8 cellular contexts compared by ENCODE assay signal in genomic region chr2:9703085-9703641, GRCh38.
A peak's percentile ranks its signal among the peaks of the same experiment; 100 is the strongest.
DNase-seq lines count a peak whose midpoint lies in the region; ATAC-seq and TF ChIP-seq lines count a peak whose summit lies in the region.

No MANE protein-coding gene starts in this region.

- CTCF ChIA-PET in activated CD8-positive, alpha-beta T cell treated with anti-CD3 and anti-CD28 coated beads, Interleukin-2, amount 10 ng/mL, durations not matched to agents 7 days and 5 days (lab: Charles Lee) = interaction anchor here (0.6 to 1.5 kb wide), 13 partner anchors 9 to 230 kb away, joined by 3 to 6 read pairs (median 3); partner anchors contain the start of genes ADAM17 and YWHAQ

- no peaks in the 10 kb centered on the region for H3K9me3 ChIP-seq in effector memory CD4-positive, alpha-beta T cell (ENCODE audit: control insufficient read depth, low read length)
- H3K9me3 ChIP-seq in prostate gland = no peaks in the 10 kb centered on the region

- H3K9me3 Mint-ChIP-seq in CD14-positive monocyte = no peaks in the 10 kb centered on the region
- H3K9me3 Mint-ChIP-seq in activated CD8-positive, alpha-beta T cell treated with anti-CD3 and anti-CD28 coated beads, Interleukin-2, amount 10 ng/mL, durations not matched to agents 7 days and 5 days (ENCODE audit: insufficient read depth) = no peaks in the 10 kb centered on the region

- no peak overlapping the region for H3K4me3 Mint-ChIP-seq in CD14-positive monocyte
- H3K4me3 Mint-ChIP-seq in activated CD8-positive, alpha-beta T cell treated with anti-CD3 and anti-CD28 coated beads, Interleukin-2, amount 10 ng/mL, durations not matched to agents 7 days and 5 days = no peak overlapping the region

- intact Hi-C loops in CD14-positive monocyte (cut with micrococcal nuclease) (loop anchor here in 1 of 2 donors (2.0 to 5.0 kb wide), 2 partner anchors 49 to 72 kb away; partner anchors contain the start of gene YWHAQ), prostate gland (cut with DNase I) (no loop called here)

- peaks cover 20% of the 10 kb centered on the region for H3K4me1 ChIP-seq in effector memory CD4-positive, alpha-beta T cell (ENCODE audit: control insufficient read depth, insufficient read depth, low read length, poor library complexity, severe bottlenecking)
- H3K4me1 ChIP-seq in prostate gland (replicated peaks) = no peaks in the 10 kb centered on the region

- in situ Hi-C loops in KBM-7 (cut with MboI; ENCODE audit: low pct_unique_long_range_greater_than_20kb, low sequenced_read_pairs) = no loop called here

- TF ChIP-seq CTCF in CD14-positive monocyte (IDR thresholded peaks at IDR 0.05) (no peak), retinal pigment epithelial cell (conservative IDR thresholded peaks at IDR 0.05; ENCODE audit: low read depth, low read length) (no peak), prostate gland (IDR thresholded peaks at IDR 0.05) (no peak)

- no peaks in the 10 kb centered on the region for H3K36me3 Mint-ChIP-seq in CD14-positive monocyte
- H3K36me3 Mint-ChIP-seq in activated CD8-positive, alpha-beta T cell treated with anti-CD3 and anti-CD28 coated beads, Interleukin-2, amount 10 ng/mL, durations not matched to agents 7 days and 5 days (ENCODE audit: low read depth) = peaks cover 3% of the 10 kb centered on the region

- H3K27me3 ChIP-seq in effector memory CD4-positive, alpha-beta T cell (replicated peaks; ENCODE audit: control insufficient read depth, insufficient read depth, low read length, poor library complexity, severe bottlenecking) = no peaks in the 10 kb centered on the region
- no peaks in the 10 kb centered on the region for H3K27me3 ChIP-seq in prostate gland (replicated peaks; ENCODE audit: insufficient read depth)

- H3K27me3 Mint-ChIP-seq in CD14-positive monocyte (ENCODE audit: low read depth in 3 of 3) = peaks cover 1 to 4% (median 3%) of the 10 kb centered on the region in 3 donors
- peaks cover 20% of the 10 kb centered on the region for H3K27me3 Mint-ChIP-seq in activated CD8-positive, alpha-beta T cell treated with anti-CD3 and anti-CD28 coated beads, Interleukin-2, amount 10 ng/mL, durations not matched to agents 7 days and 5 days (ENCODE audit: low read depth)

- no peaks in the 10 kb centered on the region for H3K36me3 ChIP-seq in effector memory CD4-positive, alpha-beta T cell (ENCODE audit: control insufficient read depth, insufficient read depth, low read length)
- no peaks in the 10 kb centered on the region for H3K36me3 ChIP-seq in prostate gland

- DNase-seq in CD14-positive monocyte (ENCODE audit: low spot score) = peak; percentile 71
- DNase-seq in NCI-H1694 (lab: John Stamatoyannopoulos, UW) = peak; percentile 97
- DNase-seq in activated CD8-positive, alpha-beta T cell treated with anti-CD3 and anti-CD28 coated beads, Interleukin-2, amount 10 ng/mL, durations not matched to agents 7 days and 5 days = peak; percentile 90
- peak; percentile 83 to 93 (median 92) for DNase-seq in effector memory CD4-positive, alpha-beta T cell
- DNase-seq in retinal pigment epithelial cell (ENCODE audit: low read depth) = peak; percentile 49
- DNase-seq in prostate gland (ENCODE audit: low spot score) = no peak
- no peak for DNase-seq in KBM-7

- WGBS in prostate gland = 22% methylated on average over 8 of the region's 10 CpGs

- TF ChIP-seq POLR2A in prostate gland (IDR thresholded peaks at IDR 0.05) = no peak

- H3K27ac Mint-ChIP-seq in CD14-positive monocyte = peak overlapping the region; percentile 43 to 89 (median 68)
- peak overlapping the region; percentile 85 for H3K27ac Mint-ChIP-seq in activated CD8-positive, alpha-beta T cell treated with anti-CD3 and anti-CD28 coated beads, Interleukin-2, amount 10 ng/mL, durations not matched to agents 7 days and 5 days

- peak; percentile 92 for ATAC-seq in activated CD8-positive, alpha-beta T cell treated with anti-CD3 and anti-CD28 coated beads, Interleukin-2, amount 10 ng/mL, durations not matched to agents 7 days and 5 days
- ATAC-seq in HG02981 (IDR thresholded peaks at IDR 0.05; ENCODE audit: unreplicated experiment) = no peak

- H3K4me3 ChIP-seq in effector memory CD4-positive, alpha-beta T cell (ENCODE audit: insufficient read depth, low read depth, low read length, poor library complexity, severe bottlenecking) = no peak overlapping the region
- no peak overlapping the region for H3K4me3 ChIP-seq in retinal pigment epithelial cell (ENCODE audit: low read length)
- H3K4me3 ChIP-seq in prostate gland = no peak overlapping the region

- POLR2A ChIA-PET in activated CD8-positive, alpha-beta T cell treated with anti-CD3 and anti-CD28 coated beads, Interleukin-2, amount 10 ng/mL, durations not matched to agents 7 days and 5 days (lab: Charles Lee) = interaction anchor here (0.8 to 1.7 kb wide), 6 partner anchors 21 to 147 kb away, joined by 3 to 7 read pairs (median 4); partner anchors contain the start of gene YWHAQ

- peak overlapping the region; percentile 75 for H3K27ac ChIP-seq in effector memory CD4-positive, alpha-beta T cell (ENCODE audit: insufficient read depth, low read length, poor library complexity, severe bottlenecking)
- H3K27ac ChIP-seq in prostate gland = no peak overlapping the region

- H3K4me1 Mint-ChIP-seq in CD14-positive monocyte = peaks cover 28% of the 10 kb centered on the region
- peaks cover 46% of the 10 kb centered on the region for H3K4me1 Mint-ChIP-seq in activated CD8-positive, alpha-beta T cell treated with anti-CD3 and anti-CD28 coated beads, Interleukin-2, amount 10 ng/mL, durations not matched to agents 7 days and 5 days (ENCODE audit: low read depth)

Comparison
In these comparisons a context has a peak if more than half of its experiments do, and no peak if none do; other contexts are left out.
1. DNase-seq: peak in CD14-positive monocyte (single experiment), NCI-H1694 (single experiment), activated CD8-positive, alpha-beta T cell treated with anti-CD3 and anti-CD28 coated beads, Interleukin-2, amount 10 ng/mL, durations not matched to agents 7 days and 5 days (single experiment), effector memory CD4-positive, alpha-beta T cell (3 of 3) and retinal pigment epithelial cell (single experiment); none in prostate gland (single experiment) and KBM-7 (single experiment).